In the genomic region with DNA sequence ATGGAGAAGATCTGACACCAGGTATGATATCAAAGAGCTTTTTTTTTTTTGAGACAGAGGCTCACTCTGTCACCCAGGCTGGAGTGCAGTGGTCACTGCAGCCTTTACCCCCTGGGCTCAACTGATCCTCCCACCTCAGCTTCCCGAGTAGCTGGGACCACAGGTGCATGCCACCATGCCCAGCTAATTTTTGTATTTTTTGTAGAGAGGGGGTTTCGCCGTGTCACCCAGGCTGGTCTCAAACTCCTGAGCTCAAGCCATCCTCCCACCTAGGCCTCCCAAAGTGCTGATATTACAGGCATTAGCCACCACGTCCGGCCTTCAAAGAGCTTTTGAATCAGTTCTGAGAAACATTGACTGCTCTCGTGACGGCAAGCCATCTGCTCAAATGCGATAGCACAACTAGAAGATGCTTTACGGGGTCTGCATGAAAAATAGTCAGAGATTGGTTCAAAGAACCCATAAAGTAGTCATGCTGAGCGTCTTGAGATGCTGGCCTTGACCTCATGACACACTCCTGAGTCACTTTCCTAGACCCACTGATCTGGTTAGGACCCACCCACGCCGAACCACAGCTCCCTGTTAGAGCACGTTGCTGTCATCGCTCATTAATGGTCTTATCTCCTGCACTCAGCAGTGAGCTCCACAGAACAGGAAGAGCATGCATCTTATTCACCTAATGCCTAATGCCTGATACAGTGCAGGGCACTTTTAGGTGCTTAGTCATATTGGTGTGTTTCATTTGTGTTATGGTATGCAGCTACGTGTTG, we compare ENCODE assay signal across 11 cellular contexts. TPM values are rescaled to one million over a fixed set of nuclear protein-coding genes. Genes with fewer than 3 reads are reported as not detected.
DNase-seq lines count a peak whose midpoint lies in the region; ATAC-seq, FAIRE-seq and TF ChIP-seq lines count a peak whose summit lies in the region.
"Had no signal": no experiment of that assay in that cellular context is flagged by ENCODE, and none has a peak within 500 bp of the region (broad histone marks: within the 10 kb centered on the region; RNA-seq: fewer than 3 reads in every experiment).

No MANE protein-coding gene starts in this region.

- in situ Hi-C loops in K562 (cut with MboI) = no loop called here

- POLR2A ChIA-PET in K562 (lab: Yijun Ruan, JAX) = interaction anchor here (0.6 to 2.3 kb wide), 11 partner anchors 9 to 205 kb away, joined by 3 to 21 read pairs (median 4); no protein-coding TSS in a partner anchor

- H4K20me1 ChIP-seq in K562 (replicated peaks; ENCODE audit: control insufficient read depth, insufficient read depth, low read length) = no peaks in the 10 kb centered on the region

- TF ChIP-seq POLR2A in GM12891 (IDR thresholded peaks at IDR 0.05; ENCODE audit: low read depth, low read length) (no peak), K562 (conservative IDR thresholded peaks at IDR 0.05) (no peak), thyroid gland (IDR thresholded peaks at IDR 0.05) (no peak)

- H3K27me3 ChIP-seq in K562 (ENCODE audit: control insufficient read depth in 2 of 2, insufficient read depth in 2 of 2, low read length in 2 of 2) = no peaks in the 10 kb centered on the region
- no peaks in the 10 kb centered on the region for H3K27me3 ChIP-seq in thyroid gland

- no TSS peak for BruUV-seq in K562 (replicated peaks; lab: Mats Ljungman, UMichigan)

- H3K79me2 ChIP-seq in K562 (ENCODE audit: control insufficient read depth, insufficient read depth, low read length) = no peaks in the 10 kb centered on the region

- FAIRE-seq in GM12891 (lab: Jason Lieb, UNC) (no peak), K562 (lab: Jason Lieb, UNC) (peak; percentile 100)
- FAIRE-seq: GM19239 had no signal

- peaks cover 25% of the 10 kb centered on the region for H3K36me3 ChIP-seq in K562 (ENCODE audit: control insufficient read depth, insufficient read depth, low read length)
- no peaks in the 10 kb centered on the region for H3K36me3 ChIP-seq in thyroid gland

- WGBS in K562 (ENCODE audit: insufficient coverage, low coverage, missing lambda C conversion rate) = under 1% methylated on average over 15 of the region's 15 CpGs
- 89 to 96% methylated on average over 15 of the region's 15 CpGs for WGBS in thyroid gland, 2 donors

- peak overlapping the region; percentile 71; the same call in 1 of the 2 replicates for H2AFZ ChIP-seq in K562 (ENCODE audit: low read depth, low read length)

- H3K27ac ChIP-seq in K562 (ENCODE audit: extremely low read depth, low read depth, low read length) (peak overlapping the region; percentile 93), thyroid gland (no peak overlapping the region)
- H3K27ac ChIP-seq: KMS-11 had no signal

- H3K4me1 ChIP-seq in K562 (replicated peaks in 1 of 2; ENCODE audit: control insufficient read depth in 2 of 2, insufficient read depth in 2 of 2, low read length in 2 of 2) = peaks cover 11 to 30% of the 10 kb centered on the region in 2 experiments
- H3K4me1 ChIP-seq in thyroid gland = no peaks in the 10 kb centered on the region

- DNase-seq in GM12891 (ENCODE audit: insufficient read length, low spot score) = no peak
- peak; percentile 84 for DNase-seq in HK-2 (ENCODE audit: unreplicated experiment)
- peak; percentile 93 to 99 (median 93) for DNase-seq in K562 (ENCODE audit: extremely low read depth in 1 of 4, low spot score in 3 of 4)
- DNase-seq in skeletal muscle cell (ENCODE audit: low read depth) = peak; percentile 100
- DNase-seq in thyroid gland = no peak
- DNase-seq in C1 segment of cervical spinal cord (lab: John Stamatoyannopoulos, UW) = no peak
- DNase-seq in HuH-7 (ENCODE audit: low spot score) = no peak
- DNase-seq: glutamatergic neuron had no signal

- intact Hi-C loops in K562 (cut with micrococcal nuclease) = loop anchor here (1.0 to 5.0 kb wide), 5 partner anchors 53 to 344 kb away; partner anchors contain the start of gene NR2F2
- intact Hi-C loops in thyroid gland (cut with DNase I) = no loop called here

- peaks cover 12% of the 10 kb centered on the region; the same call in 1 of the 2 replicates for H3K9me3 ChIP-seq in K562 (replicated peaks; ENCODE audit: control insufficient read depth, insufficient read depth, low read depth, low read length)
- no peaks in the 10 kb centered on the region for H3K9me3 ChIP-seq in thyroid gland

- no peaks in the 10 kb centered on the region for H3K9me1 ChIP-seq in K562 (ENCODE audit: control insufficient read depth, insufficient read depth, low read length)

- no peak overlapping the region for H3K4me3 ChIP-seq in K562
- no peak overlapping the region for H3K4me3 ChIP-seq in skeletal muscle cell (ENCODE audit: low read depth, low read length)
- H3K4me3 ChIP-seq in thyroid gland (replicated peaks in 1 of 3) = no peak overlapping the region

- H3K9ac ChIP-seq in K562 (ENCODE audit: insufficient read depth in 1 of 2, low read depth in 2 of 2, low read length in 2 of 2) = peak overlapping the region in 1 of 2 experiments; percentile 66; a peak in 2 of 4 replicates
- H3K9ac ChIP-seq: KMS-11 had no signal

- TF ChIP-seq EP300 in K562 (IDR thresholded peaks at IDR 0.05; ENCODE audit: low read length) = peak; percentile 93

- peak in 1 of 2 experiments; percentile 16; a peak in 2 of 4 replicates for TF ChIP-seq RAD21 in K562 (CRISPR knock-in tag; conservative IDR thresholded peaks at IDR 0.05 in 1 of 2, IDR thresholded peaks at IDR 0.05 in 1 of 2)

- peak overlapping the region; percentile 70 for H3K4me2 ChIP-seq in K562 (ENCODE audit: insufficient read depth, low read length)
- H3K4me2 ChIP-seq: KMS-11 had no signal

- CTCF ChIA-PET in K562 (lab: Yijun Ruan, JAX; ENCODE audit: low intra/inter-chr PET ratio) = no interaction called here

- TF ChIP-seq CTCF in K562 (IDR thresholded peaks at IDR 0.05 in 2 of 3, conservative IDR thresholded peaks at IDR 0.05 in 1 of 3; ENCODE audit: insufficient read depth in 2 of 3, low read depth in 1 of 3, low read length in 3 of 3) (no peak), thyroid gland (IDR thresholded peaks at IDR 0.05) (no peak)

- peak; percentile 98 for ATAC-seq in K562
- no peak for ATAC-seq in HG03469 (IDR thresholded peaks at IDR 0.05; ENCODE audit: unreplicated experiment)

TF ChIP-seq in GM12891, 5 proteins besides CTCF, POLR2A, EP300 and RAD21:
- TF ChIP-seq TAF1 (IDR thresholded peaks at IDR 0.05; ENCODE audit: low read depth, low read length) (0 out of 2 replicates have a peak, but pooled peaks have one; percentile 9), PAX5 (IDR thresholded peaks at IDR 0.05; ENCODE audit: insufficient read depth, low read length, severe bottlenecking) (no peak), SPI1 (IDR thresholded peaks at IDR 0.05; ENCODE audit: low read depth, low read length) (0 out of 2 replicates have a peak, but pooled peaks have one; percentile 29), POU2F2 (IDR thresholded peaks at IDR 0.05; ENCODE audit: low read depth, low read length) (peak; percentile 30; the same call in 1 of the 2 replicates), POLR2AphosphoS5 (IDR thresholded peaks at IDR 0.05; ENCODE audit: low read depth, low read length) (no peak)

TF ChIP-seq in K562, 482 proteins besides CTCF, POLR2A, EP300 and RAD21 (continues in another document):
- no peak for TF ChIP-seq ZNF280B (CRISPR knock-in tag; IDR thresholded peaks at IDR 0.05)
- TF ChIP-seq LEF1 (IDR thresholded peaks at IDR 0.05) = peak; percentile 100
- TF ChIP-seq, protein P1, sequence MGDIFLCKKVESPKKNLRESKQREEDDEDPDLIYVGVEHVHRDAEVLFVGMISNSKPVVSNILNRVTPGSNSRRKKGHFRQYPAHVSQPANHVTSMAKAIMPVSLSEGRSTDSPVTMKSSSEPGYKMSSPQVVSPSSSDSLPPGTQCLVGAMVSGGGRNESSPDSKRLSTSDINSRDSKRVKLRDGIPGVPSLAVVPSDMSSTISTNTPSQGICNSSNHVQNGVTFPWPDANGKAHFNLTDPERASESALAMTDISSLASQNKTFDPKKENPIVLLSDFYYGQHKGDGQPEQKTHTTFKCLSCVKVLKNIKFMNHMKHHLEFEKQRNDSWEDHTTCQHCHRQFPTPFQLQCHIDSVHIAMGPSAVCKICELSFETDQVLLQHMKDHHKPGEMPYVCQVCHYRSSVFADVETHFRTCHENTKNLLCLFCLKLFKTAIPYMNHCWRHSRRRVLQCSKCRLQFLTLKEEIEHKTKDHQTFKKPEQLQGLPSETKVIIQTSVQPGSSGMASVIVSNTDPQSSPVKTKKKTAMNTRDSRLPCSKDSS (IDR thresholded peaks at IDR 0.05; ENCODE audit: low read depth, partially characterized antibody) = no peak
- TF ChIP-seq ZNF134 (CRISPR knock-in tag; conservative IDR thresholded peaks at IDR 0.05) = no peak; the same call in 1 of the 2 replicates
- TF ChIP-seq KDM2B (CRISPR knock-in tag; IDR thresholded peaks at IDR 0.05) = no peak

RNA-seq across cellular contexts. Expression of gene NR2F2, which starts 57.0 kb away (rescaled TPM):
- polyA plus RNA-seq in GM12891 (2012; ENCODE audit: low read depth, missing spikeins) = 14.7 TPM
- 16.8 and 21.5 TPM in 2 replicates for total RNA-seq in K562 (2011; cell fraction: chromatin; rRNA removed; ENCODE audit: low replicate concordance)
- total RNA-seq in K562 (2011; cell fraction: nucleolus; rRNA removed) = 10.5 and 13.2 TPM in 2 replicates
- 14.2 and 23.5 TPM in 2 replicates for total RNA-seq in K562 (2011; cell fraction: nucleoplasm; rRNA removed)
- total RNA-seq in K562 (2014; rRNA removed) (6.8 and 8.3 TPM in 2 replicates), K562 (2014; rRNA removed; fragmentation: Illumina TruSeq; extraction: Trizol) (8.3 and 9.9 TPM in 2 replicates), K562 (2015; rRNA removed; fragmentation: Illumina TruSeq; extraction: Trizol) (11.9 and 13.1 TPM in 2 replicates), K562 (2021) (49.7 and 51.8 TPM in 2 replicates), thyroid gland (10 to 100 TPM; 18.3 to 30.2 (median 20.4) TPM)
- polyA plus RNA-seq in K562 (2011; rRNA removed) (6.0 and 10.9 TPM in 2 replicates), K562 (2014; fragmentation: Illumina TruSeq; extraction: Trizol) (41.0 and 41.5 TPM in 2 replicates), K562 (2014; fragmentation: Nextera tagmentation; extraction: Ambion mirVana) (10 to 100 TPM in 1 of 2 experiments, 1 to 10 TPM in 1; 9.7 to 11.1 TPM), K562 (2014; rRNA removed) (21.8 and 24.2 TPM in 2 replicates)
- polyA plus RNA-seq in K562 (2011; cell fraction: cytosol; rRNA removed) = 7.7 and 13.7 TPM in 2 replicates
- 11.9 and 16.2 TPM in 2 replicates for polyA plus RNA-seq in K562 (2011; cell fraction: nucleus; rRNA removed)
- polyA plus RNA-seq in K562 (2012) = 35.3 and 71.0 TPM in 2 replicates
- polyA minus RNA-seq in K562 (2011; rRNA and poly(A)+ RNA removed) = 5.4 TPM in 2 replicates
- polyA minus RNA-seq in K562 (2011; cell fraction: cytosol; rRNA and poly(A)+ RNA removed) = 17.7 and 27.6 TPM in 2 replicates
- polyA minus RNA-seq in K562 (2011; cell fraction: nucleus; rRNA and poly(A)+ RNA removed) = 9.8 and 9.9 TPM in 2 replicates

Comparison
In these comparisons a context has a peak if more than half of its experiments do, and no peak if none do; other contexts are left out.
1. DNase-seq: peak in HK-2 (single experiment), K562 (4 of 4) and skeletal muscle cell (single experiment); none in GM12891 (single experiment), thyroid gland (0 of 2), C1 segment of cervical spinal cord (0 of 14) and HuH-7 (single experiment).